Comparison of ENCODE assay signal across 13 cellular contexts in the genomic region with DNA sequence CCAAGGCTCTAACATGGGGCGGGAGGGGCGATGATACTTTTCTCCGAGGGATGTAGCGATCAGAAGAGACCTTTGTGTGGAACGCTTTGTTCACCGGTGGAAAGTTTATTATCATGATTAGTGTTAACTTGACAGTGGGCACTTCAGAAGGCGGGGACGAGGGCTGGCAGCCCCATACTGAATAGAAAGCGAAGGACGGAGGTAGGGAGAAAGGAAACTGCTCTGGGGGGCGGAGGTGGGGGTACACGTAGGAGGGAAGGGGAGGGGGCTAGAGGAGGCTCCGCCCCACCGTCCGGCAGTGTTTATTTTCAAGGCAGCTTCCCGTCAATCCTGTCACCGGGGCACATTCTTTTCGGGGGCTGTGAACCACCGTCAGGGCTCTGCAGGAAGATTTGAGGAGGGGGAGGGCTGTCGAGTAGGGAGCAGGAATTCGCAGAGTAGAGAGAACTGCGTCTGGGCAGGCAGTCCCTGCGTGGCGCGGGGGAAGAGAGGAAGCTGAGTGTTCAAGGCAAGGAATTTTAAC. TPM values are rescaled to one million over a fixed set of nuclear protein-coding genes. Genes with fewer than 3 reads are reported as not detected.
A peak's percentile ranks its signal among the peaks of the same experiment; 100 is the strongest.
DNase-seq lines count a peak whose midpoint lies in the region; ATAC-seq and TF ChIP-seq lines count a peak whose summit lies in the region.
"Had no signal": no experiment of that assay in that cellular context is flagged by ENCODE, and none has a peak within 500 bp of the region (broad histone marks: within the 10 kb centered on the region; RNA-seq: fewer than 3 reads in every experiment).

No MANE protein-coding gene starts in this region.

- no peaks in the 10 kb centered on the region for H3K79me2 ChIP-seq in MM.1S (ENCODE audit: low read length)

- H3K36me3 ChIP-seq in ES-I3 (ENCODE audit: insufficient read depth, low read length): no peaks in the 10 kb centered on the region
- no peaks in the 10 kb centered on the region for H3K36me3 ChIP-seq in MM.1S (replicated peaks; ENCODE audit: insufficient read depth, low read length)
- H3K36me3 ChIP-seq: heart left ventricle, pancreas had no signal

- H3K27ac ChIP-seq in MM.1S (ENCODE audit: low read length): no peak overlapping the region
- H3K27ac ChIP-seq: pancreas had no signal

- DNase-seq in MM.1S (no peak), endothelial cell (ENCODE audit: low spot score) (peak; percentile 81), nephron progenitor cell (peak; percentile 60)
- DNase-seq in activated effector memory CD4-positive, alpha-beta T cell treated with anti-CD3 and anti-CD28 coated beads, Interleukin-2, amount 50 U/mL, for 16 hours: no peak
- DNase-seq: heart left ventricle, NCI-H510A treated with DMSO at 0.1 percent for 48 hours had no signal

- no peaks in the 10 kb centered on the region for H3K9me3 Mint-ChIP-seq in endothelial cell (ENCODE audit: unreplicated experiment)
- no peaks in the 10 kb centered on the region for H3K9me3 Mint-ChIP-seq in nephron progenitor cell

- no peaks in the 10 kb centered on the region for H3K9me2 ChIP-seq in MM.1S (replicated peaks; ENCODE audit: insufficient read depth, low read length)

- peak overlapping the region; percentile 17; the same call in 1 of the 2 replicates for H3K4me3 ChIP-seq in MM.1S (ENCODE audit: low read length)
- H3K4me3 ChIP-seq: heart left ventricle had no signal

- H3K36me3 Mint-ChIP-seq in endothelial cell (ENCODE audit: low read depth, unreplicated experiment) (peaks cover 8% of the 10 kb centered on the region), nephron progenitor cell (ENCODE audit: low read depth) (no peaks in the 10 kb centered on the region)

- H3K9ac ChIP-seq in ES-I3 (ENCODE audit: low read depth, low read length) (peak overlapping the region; percentile 81; the same call in 1 of the 2 replicates), MM.1S (ENCODE audit: low read length) (no peak overlapping the region)

- H3K4me1 ChIP-seq in ES-I3 (ENCODE audit: insufficient read depth, low read length) (peaks cover 20% of the 10 kb centered on the region; the same call in 1 of the 2 replicates), MM.1S (ENCODE audit: low read length) (no peaks in the 10 kb centered on the region)

- TF ChIP-seq CTCF in MM.1S (IDR thresholded peaks at IDR 0.05; ENCODE audit: low read length): no peak
- no peak for TF ChIP-seq CTCF in endothelial cell (IDR thresholded peaks at IDR 0.05; ENCODE audit: unreplicated experiment)
- no peak for TF ChIP-seq CTCF in nephron progenitor cell (IDR thresholded peaks at IDR 0.05)

- H3K27me3 ChIP-seq in MM.1S (replicated peaks; ENCODE audit: insufficient read depth, low read length): peaks cover 12% of the 10 kb centered on the region; the same call in 1 of the 2 replicates

- H3K4me2 ChIP-seq in MM.1S (ENCODE audit: low read depth, low read length): no peak overlapping the region

- H2AFZ ChIP-seq in MM.1S (ENCODE audit: low read length): 0 out of 2 replicates have a peak overlapping the region, but pooled peaks have one; percentile 19

- no peaks in the 10 kb centered on the region for H4K20me1 ChIP-seq in MM.1S (ENCODE audit: insufficient read depth, low read length)

- H3K4me1 Mint-ChIP-seq in endothelial cell (ENCODE audit: unreplicated experiment): peaks cover 64% of the 10 kb centered on the region
- peaks cover 53% of the 10 kb centered on the region for H3K4me1 Mint-ChIP-seq in nephron progenitor cell

- peak overlapping the region; percentile 89 for H3K4me3 Mint-ChIP-seq in endothelial cell (ENCODE audit: unreplicated experiment)
- H3K4me3 Mint-ChIP-seq in nephron progenitor cell: peak overlapping the region; percentile 65

- H3K27ac Mint-ChIP-seq in endothelial cell (ENCODE audit: unreplicated experiment) (peak overlapping the region; percentile 99), nephron progenitor cell (no peak overlapping the region)

- H3K27me3 Mint-ChIP-seq in endothelial cell (ENCODE audit: unreplicated experiment) (peaks cover 11% of the 10 kb centered on the region), nephron progenitor cell (ENCODE audit: low read depth, poor library complexity) (peaks cover 100% of the 10 kb centered on the region)

- H3F3A ChIP-seq in MM.1S (ENCODE audit: insufficient read depth, low read length): no peaks in the 10 kb centered on the region

- no peak for ATAC-seq in HG03521 (IDR thresholded peaks at IDR 0.05; ENCODE audit: unreplicated experiment)
- ATAC-seq in GM21723 (IDR thresholded peaks at IDR 0.05; ENCODE audit: unreplicated experiment): no peak
- no peak for ATAC-seq in HG02798 (IDR thresholded peaks at IDR 0.05; ENCODE audit: poor library complexity, unreplicated experiment)
- ATAC-seq: heart left ventricle had no signal

- H3K9me3 ChIP-seq in ES-I3 (ENCODE audit: control insufficient read depth, insufficient read depth, low read length) (no peaks in the 10 kb centered on the region), MM.1S (replicated peaks; ENCODE audit: insufficient read depth, low read length) (no peaks in the 10 kb centered on the region)
- H3K9me3 ChIP-seq: heart left ventricle, pancreas had no signal

RNA-seq across cellular contexts. Expression of a gene that starts 9.4 kb away (rescaled TPM):
- total RNA-seq in endothelial cell (ENCODE audit: unreplicated experiment): 0.82 TPM
- total RNA-seq: dermis microvascular lymphatic vessel endothelial cell, heart left ventricle, MCF 10A had no signal

Comparison
In these comparisons a context has a peak if more than half of its experiments do, and no peak if none do; other contexts are left out.
1. DNase-seq: peak in endothelial cell (single experiment) and nephron progenitor cell (single experiment); none in MM.1S (single experiment) and activated effector memory CD4-positive, alpha-beta T cell treated with anti-CD3 and anti-CD28 coated beads, Interleukin-2, amount 50 U/mL, for 16 hours (single experiment).